14 cellular contexts compared by ENCODE assay signal in genomic region chr2:204491528-204491927, GRCh38. TPM values are rescaled to one million over a fixed set of nuclear protein-coding genes. Genes with fewer than 3 reads are reported as not detected.
DNase-seq lines count a peak whose midpoint lies in the region; ATAC-seq, FAIRE-seq and TF ChIP-seq lines count a peak whose summit lies in the region.
"Had no signal": no experiment of that assay in that cellular context is flagged by ENCODE, and none has a peak within 500 bp of the region (broad histone marks: within the 10 kb centered on the region; RNA-seq: fewer than 3 reads in every experiment).

No MANE protein-coding gene starts in this region.

- H3K9ac ChIP-seq in K562 (ENCODE audit: insufficient read depth in 1 of 2, low read depth in 2 of 2, low read length in 2 of 2) = no peak overlapping the region

- H3K27ac ChIP-seq in K562 (ENCODE audit: extremely low read depth, low read depth, low read length) = no peak overlapping the region
- H3K27ac ChIP-seq: ascending aorta, neutrophil had no signal

- POLR2A ChIA-PET in K562 (lab: Yijun Ruan, JAX) = no interaction called here

- H3K9me1 ChIP-seq in K562 (ENCODE audit: control insufficient read depth, insufficient read depth, low read length) = no peaks in the 10 kb centered on the region

- no peak for FAIRE-seq in K562 (lab: Jason Lieb, UNC)

- TF ChIP-seq EP300 in K562 (IDR thresholded peaks at IDR 0.05; ENCODE audit: low read length) = no peak

- intact Hi-C loops in K562 (cut with micrococcal nuclease) = no loop called here

- no peaks in the 10 kb centered on the region for H3K9me3 ChIP-seq in K562 (replicated peaks; ENCODE audit: control insufficient read depth, insufficient read depth, low read depth, low read length)
- H3K9me3 ChIP-seq: ascending aorta, neutrophil had no signal

- no peak for TF ChIP-seq RAD21 in K562 (CRISPR knock-in tag; conservative IDR thresholded peaks at IDR 0.05 in 1 of 2, IDR thresholded peaks at IDR 0.05 in 1 of 2)

- in situ Hi-C loops in K562 (cut with MboI) = no loop called here

- H3K4me3 ChIP-seq in HFF-Myc (replicated peaks; ENCODE audit: low read depth, low read length) = no peak overlapping the region
- no peak overlapping the region for H3K4me3 ChIP-seq in K562
- H3K4me3 ChIP-seq: ascending aorta had no signal

- H4K20me1 ChIP-seq in K562 (replicated peaks; ENCODE audit: control insufficient read depth, insufficient read depth, low read length) = no peaks in the 10 kb centered on the region

- no peak overlapping the region for H2AFZ ChIP-seq in K562 (ENCODE audit: low read depth, low read length)

- no peak overlapping the region for H3K4me2 ChIP-seq in K562 (ENCODE audit: insufficient read depth, low read length)

- H3K36me3 ChIP-seq in K562 (ENCODE audit: control insufficient read depth, insufficient read depth, low read length) = no peaks in the 10 kb centered on the region
- H3K36me3 ChIP-seq: ascending aorta, neutrophil had no signal

- TF ChIP-seq CTCF in HFF-Myc (IDR thresholded peaks at IDR 0.05; ENCODE audit: low read depth, low read length, missing control alignments) = no peak
- no peak for TF ChIP-seq CTCF in K562 (IDR thresholded peaks at IDR 0.05 in 2 of 3, conservative IDR thresholded peaks at IDR 0.05 in 1 of 3; ENCODE audit: insufficient read depth in 2 of 3, low read depth in 1 of 3, low read length in 3 of 3)

- no peak for TF ChIP-seq POLR2A in K562 (conservative IDR thresholded peaks at IDR 0.05)

- DNase-seq in HFF-Myc (ENCODE audit: extremely low read depth, low read depth) = peak; percentile 12
- DNase-seq in NCI-H2171 treated with DMSO at 0.1 percent for 48 hours (lab: John Stamatoyannopoulos, UW) = peak; percentile 53
- DNase-seq in K562 (ENCODE audit: extremely low read depth in 1 of 4, low spot score in 3 of 4) = no peak
- peak; percentile 61 to 73 for DNase-seq in lung microvascular endothelial cell (ENCODE audit: low read depth in 2 of 2)
- DNase-seq in NOMO-1 treated with DMSO at 0.1 percent for 48 hours (lab: John Stamatoyannopoulos, UW; ENCODE audit: unreplicated experiment) = no peak
- no peak for DNase-seq in HuH-7 (ENCODE audit: low spot score)
- DNase-seq: activated T-cell treated with anti-CD3 and anti-CD28 coated beads, Interleukin-2, amount 50 U/mL, for 4 hours; NCI-H1092 had no signal

- H3K79me2 ChIP-seq in K562 (ENCODE audit: control insufficient read depth, insufficient read depth, low read length) = no peaks in the 10 kb centered on the region

- BruUV-seq in K562 (replicated peaks; lab: Mats Ljungman, UMichigan) = no TSS peak

- no peaks in the 10 kb centered on the region for H3K4me1 ChIP-seq in K562 (replicated peaks in 1 of 2; ENCODE audit: control insufficient read depth in 2 of 2, insufficient read depth in 2 of 2, low read length in 2 of 2)
- H3K4me1 ChIP-seq: ascending aorta had no signal

- no peaks in the 10 kb centered on the region for H3K27me3 ChIP-seq in K562 (ENCODE audit: control insufficient read depth in 2 of 2, insufficient read depth in 2 of 2, low read length in 2 of 2)
- H3K27me3 ChIP-seq: ascending aorta, neutrophil had no signal

- CTCF ChIA-PET in K562 (lab: Yijun Ruan, JAX; ENCODE audit: low intra/inter-chr PET ratio) = no interaction called here

- ATAC-seq in K562 (no peak), HG03469 (IDR thresholded peaks at IDR 0.05; ENCODE audit: unreplicated experiment) (no peak), GM19397 (IDR thresholded peaks at IDR 0.05; ENCODE audit: unreplicated experiment) (no peak)
- ATAC-seq: activated T-cell treated with anti-CD3 and anti-CD28 coated beads, Interleukin-2, amount 50 U/mL, for 4 hours; left lobe of liver; stimulated activated effector memory CD8-positive, alpha-beta T cell treated with anti-CD3 and anti-CD28 coated beads, Interleukin-12 subunit alpha, Interleukin-12 subunit beta, amount 100 ng/mL, for 72 hours had no signal

TF ChIP-seq in K562, 482 proteins besides CTCF, POLR2A, EP300 and RAD21:
- no peak for TF ChIP-seq FOXP1 (CRISPR knock-in tag; IDR thresholded peaks at IDR 0.05)
- peak; percentile 64 for TF ChIP-seq NFIC (IDR thresholded peaks at IDR 0.05)

RNA-seq across cellular contexts. Expression of gene PARD3B, which starts 53.7 kb away (rescaled TPM):
- 3.8 and 10.8 TPM in 2 replicates for total RNA-seq in K562 (2011; cell fraction: chromatin; rRNA removed; ENCODE audit: low replicate concordance)
- 1.3 and 3.2 TPM in 2 replicates for total RNA-seq in K562 (2011; cell fraction: nucleolus; rRNA removed)
- 2.8 and 3.4 TPM in 2 replicates for total RNA-seq in K562 (2011; cell fraction: nucleoplasm; rRNA removed)
- 1.2 and 1.6 TPM in 2 replicates for total RNA-seq in K562 (2014; rRNA removed)
- 2.0 and 2.5 TPM in 2 replicates for total RNA-seq in K562 (2014; rRNA removed; fragmentation: Illumina TruSeq; extraction: Trizol)
- total RNA-seq in K562 (2015; rRNA removed; fragmentation: Illumina TruSeq; extraction: Trizol) = 2.6 TPM in 2 replicates
- 2.7 and 3.0 TPM in 2 replicates for total RNA-seq in K562 (2021)
- 0.15 TPM in 1 of 2 replicates, not detected in the other for polyA plus RNA-seq in K562 (2011; rRNA removed)
- polyA plus RNA-seq in K562 (2011; cell fraction: cytosol; rRNA removed) = 0.01 and 0.04 TPM in 2 replicates
- polyA plus RNA-seq in K562 (2011; cell fraction: nucleus; rRNA removed) = 0.10 and 0.24 TPM in 2 replicates
- polyA plus RNA-seq in K562 (2012) = 1.0 and 4.2 TPM in 2 replicates
- 0.83 and 1.1 TPM in 2 replicates for polyA plus RNA-seq in K562 (2014; fragmentation: Illumina TruSeq; extraction: Trizol)
- under 1 TPM; 0.34 to 0.56 TPM for polyA plus RNA-seq in K562 (2014; fragmentation: Nextera tagmentation; extraction: Ambion mirVana)
- 0.61 and 0.70 TPM in 2 replicates for polyA plus RNA-seq in K562 (2014; rRNA removed)
- 0.03 and 1.1 TPM in 2 replicates for polyA minus RNA-seq in K562 (2011; rRNA and poly(A)+ RNA removed)
- not detected in 2 replicates for polyA minus RNA-seq in K562 (2011; cell fraction: cytosol; rRNA and poly(A)+ RNA removed)
- polyA minus RNA-seq in K562 (2011; cell fraction: nucleus; rRNA and poly(A)+ RNA removed) = 0.81 TPM in 1 of 2 replicates, not detected in the other
- total RNA-seq in lung microvascular endothelial cell = 5.2 and 10.9 TPM in 2 replicates

Comparison
In these comparisons a context has a peak if more than half of its experiments do, and no peak if none do; other contexts are left out.
1. DNase-seq: peak in HFF-Myc (single experiment), NCI-H2171 treated with DMSO at 0.1 percent for 48 hours (single experiment) and lung microvascular endothelial cell (2 of 2); none in K562 (0 of 4), NOMO-1 treated with DMSO at 0.1 percent for 48 hours (single experiment) and HuH-7 (single experiment).